In genomic region chr7:18927134-18927533, GRCh38 we compare ENCODE assay signal across 22 cellular contexts.
DNase-seq lines count a peak whose midpoint lies in the region; ATAC-seq, FAIRE-seq and TF ChIP-seq lines count a peak whose summit lies in the region.
"Had no signal": no experiment of that assay in that cellular context is flagged by ENCODE, and none has a peak within 500 bp of the region (broad histone marks: within the 10 kb centered on the region; RNA-seq: fewer than 3 reads in every experiment).

No MANE protein-coding gene starts in this region.

- CTCF ChIA-PET in activated naive CD4-positive, alpha-beta T cell treated with anti-CD3 and anti-CD28 coated beads, Interleukin-2, amount 10 ng/mL, durations not matched to agents 7 days and 5 days (lab: Charles Lee), result no interaction called here
- CTCF ChIA-PET in CD8-positive, alpha-beta T cell (lab: Charles Lee), result no interaction called here

- no peak overlapping the region for H3K4me3 ChIP-seq in AG10803 (ENCODE audit: low read length)
- H3K4me3 ChIP-seq in astrocyte of the cerebellum (ENCODE audit: low read depth, low read length), result no peak overlapping the region
- no peak overlapping the region for H3K4me3 ChIP-seq in CD8-positive, alpha-beta T cell (ENCODE audit: low read depth, low read length)
- H3K4me3 ChIP-seq: breast epithelium, sigmoid colon had no signal

- in situ Hi-C loops in astrocyte of the cerebellum (cut with HindIII; ENCODE audit: low sequenced_read_pairs), result no loop called here

- H3K4me3 Mint-ChIP-seq in activated naive CD4-positive, alpha-beta T cell treated with anti-CD3 and anti-CD28 coated beads, Interleukin-2, amount 10 ng/mL, durations not matched to agents 7 days and 5 days, result no peak overlapping the region
- no peak overlapping the region for H3K4me3 Mint-ChIP-seq in CD8-positive, alpha-beta T cell
- H3K4me3 Mint-ChIP-seq: activated naive CD8-positive, alpha-beta T cell; dendritic cell treated with granulocyte-macrophage colony-stimulating factor and Interleukin-4, amounts not matched to agents 40 ng/mL and 50 ng/mL, for 4 days; natural killer cell had no signal

- no peak overlapping the region for H3K27ac Mint-ChIP-seq in activated naive CD4-positive, alpha-beta T cell treated with anti-CD3 and anti-CD28 coated beads, Interleukin-2, amount 10 ng/mL, durations not matched to agents 7 days and 5 days
- no peak overlapping the region for H3K27ac Mint-ChIP-seq in CD8-positive, alpha-beta T cell
- H3K27ac Mint-ChIP-seq: activated naive CD8-positive, alpha-beta T cell; dendritic cell treated with granulocyte-macrophage colony-stimulating factor and Interleukin-4, amounts not matched to agents 40 ng/mL and 50 ng/mL, for 4 days; natural killer cell had no signal

- POLR2A ChIA-PET in CD8-positive, alpha-beta T cell (lab: Charles Lee), result no interaction called here

- H3K9me3 Mint-ChIP-seq in activated naive CD4-positive, alpha-beta T cell treated with anti-CD3 and anti-CD28 coated beads, Interleukin-2, amount 10 ng/mL, durations not matched to agents 7 days and 5 days, result peaks cover 2% of the 10 kb centered on the region
- peaks cover 10% of the 10 kb centered on the region for H3K9me3 Mint-ChIP-seq in CD8-positive, alpha-beta T cell

- H3K4me1 ChIP-seq in CD8-positive, alpha-beta T cell (ENCODE audit: insufficient read depth, low read length), result no peaks in the 10 kb centered on the region
- H3K4me1 ChIP-seq: breast epithelium, sigmoid colon had no signal

- no peaks in the 10 kb centered on the region for H3K36me3 ChIP-seq in CD8-positive, alpha-beta T cell (ENCODE audit: insufficient read depth, low read length)
- H3K36me3 ChIP-seq: breast epithelium, sigmoid colon had no signal

- FAIRE-seq in RCC 7860 (lab: Jason Lieb, UNC) (no peak), frontal cortex (lab: Jason Lieb, UNC) (no peak)

- DNase-seq in AG10803 (ENCODE audit: low read depth), result peak; percentile 79
- DNase-seq in HS-5 (ENCODE audit: low read depth), result peak; percentile 19
- peak; percentile 22 for DNase-seq in astrocyte of the cerebellum (ENCODE audit: low read depth)
- DNase-seq in iris pigment epithelial cell (ENCODE audit: low read depth), result peak; percentile 48
- DNase-seq in RCC 7860 (ENCODE audit: low spot score), result no peak
- no peak for DNase-seq in frontal cortex (ENCODE audit: low spot score in 2 of 2)
- DNase-seq in activated naive CD4-positive, alpha-beta T cell treated with anti-CD3 and anti-CD28 coated beads, Interleukin-2, amount 10 ng/mL, durations not matched to agents 7 days and 5 days, result no peak
- DNase-seq in CD8-positive, alpha-beta T cell, result no peak
- DNase-seq: activated CD4-positive, alpha-beta T cell treated with anti-CD3 and anti-CD28 coated beads for 4 hours; DMS79; left cardiac atrium; mesendoderm; MM.1S; natural killer cell; NCI-H1694; posterior cingulate gyrus; SHP77 treated with DMSO at 0.1 percent for 48 hours; sigmoid colon; stimulated activated naive CD4-positive, alpha-beta T cell had no signal

- no peaks in the 10 kb centered on the region for H3K9me3 ChIP-seq in CD8-positive, alpha-beta T cell (ENCODE audit: low read length)
- H3K9me3 ChIP-seq: breast epithelium, sigmoid colon had no signal

- ATAC-seq in CD8-positive, alpha-beta T cell, result no peak
- ATAC-seq: left cardiac atrium, natural killer cell had no signal

- no peaks in the 10 kb centered on the region for H3K36me3 Mint-ChIP-seq in activated naive CD4-positive, alpha-beta T cell treated with anti-CD3 and anti-CD28 coated beads, Interleukin-2, amount 10 ng/mL, durations not matched to agents 7 days and 5 days
- H3K36me3 Mint-ChIP-seq in CD8-positive, alpha-beta T cell, result no peaks in the 10 kb centered on the region
- H3K36me3 Mint-ChIP-seq: activated naive CD8-positive, alpha-beta T cell; natural killer cell had no signal

- H3K27ac ChIP-seq in CD8-positive, alpha-beta T cell (ENCODE audit: low read depth, low read length), result no peak overlapping the region
- H3K27ac ChIP-seq: breast epithelium, sigmoid colon had no signal

- no peaks in the 10 kb centered on the region for H3K27me3 Mint-ChIP-seq in activated naive CD4-positive, alpha-beta T cell treated with anti-CD3 and anti-CD28 coated beads, Interleukin-2, amount 10 ng/mL, durations not matched to agents 7 days and 5 days
- H3K27me3 Mint-ChIP-seq in CD8-positive, alpha-beta T cell (ENCODE audit: low read depth), result no peaks in the 10 kb centered on the region
- H3K27me3 Mint-ChIP-seq: activated naive CD8-positive, alpha-beta T cell; dendritic cell treated with granulocyte-macrophage colony-stimulating factor and Interleukin-4, amounts not matched to agents 40 ng/mL and 50 ng/mL, for 4 days had no signal

- no peaks in the 10 kb centered on the region for H3K27me3 ChIP-seq in CD8-positive, alpha-beta T cell (ENCODE audit: insufficient read depth, low read length)
- H3K27me3 ChIP-seq: breast epithelium, sigmoid colon had no signal

- intact Hi-C loops in CD8-positive, alpha-beta T cell (cut with DNase I, micrococcal nuclease), result no loop called here

- TF ChIP-seq CTCF in AG10803 (conservative IDR thresholded peaks at IDR 0.05; ENCODE audit: low read length), result no peak
- TF ChIP-seq CTCF in astrocyte of the cerebellum (IDR thresholded peaks at IDR 0.05; ENCODE audit: low read depth, low read length, missing control alignments), result no peak
- no peak for TF ChIP-seq CTCF in CD8-positive, alpha-beta T cell (IDR thresholded peaks at IDR 0.05)

- H3K4me1 Mint-ChIP-seq in activated naive CD4-positive, alpha-beta T cell treated with anti-CD3 and anti-CD28 coated beads, Interleukin-2, amount 10 ng/mL, durations not matched to agents 7 days and 5 days, result no peaks in the 10 kb centered on the region
- no peaks in the 10 kb centered on the region for H3K4me1 Mint-ChIP-seq in CD8-positive, alpha-beta T cell (ENCODE audit: low read depth)
- H3K4me1 Mint-ChIP-seq: natural killer cell had no signal

Comparison
In these comparisons a context has a peak if more than half of its experiments do, and no peak if none do; other contexts are left out.
1. DNase-seq: peak in AG10803 (single experiment), HS-5 (single experiment), astrocyte of the cerebellum (single experiment) and iris pigment epithelial cell (single experiment); none in RCC 7860 (single experiment), frontal cortex (0 of 2), activated naive CD4-positive, alpha-beta T cell treated with anti-CD3 and anti-CD28 coated beads, Interleukin-2, amount 10 ng/mL, durations not matched to agents 7 days and 5 days (single experiment) and CD8-positive, alpha-beta T cell (0 of 7).